ENCODE assay signal across 6 cellular contexts in genomic region chr1:191511480-191511879, GRCh38.
A peak's percentile ranks its signal among the peaks of the same experiment; 100 is the strongest.
DNase-seq lines count a peak whose midpoint lies in the region; ATAC-seq, FAIRE-seq and TF ChIP-seq lines count a peak whose summit lies in the region.
"Not testable (repeated sequence)": the region's sequence is repeated elsewhere in the genome, so short reads cannot be mapped to it uniquely, and the experiment has no call there.

No MANE protein-coding gene starts in this region.

- not testable (repeated sequence) for H3K4me3 ChIP-seq in MM.1S (ENCODE audit: low read length); GM12878

- peak; percentile 56 for ATAC-seq in GM18517 (IDR thresholded peaks at IDR 0.05; ENCODE audit: unreplicated experiment)
- ATAC-seq in GM18870 (IDR thresholded peaks at IDR 0.05; ENCODE audit: unreplicated experiment) = peak; percentile 56
- peak; percentile 41 for ATAC-seq in GM19463 (IDR thresholded peaks at IDR 0.05; ENCODE audit: unreplicated experiment)
- peak; percentile 44 for ATAC-seq in HG03060 (IDR thresholded peaks at IDR 0.05; ENCODE audit: low read depth, unreplicated experiment)
- ATAC-seq in GM12878 = peak; percentile 68

- H3K4me2 ChIP-seq in MM.1S (ENCODE audit: low read depth, low read length) = peak overlapping the region; percentile 18
- not testable (repeated sequence) for H3K4me2 ChIP-seq in GM12878 (ENCODE audit: control insufficient read depth, insufficient read depth)

- not testable (repeated sequence) for H3K36me3 ChIP-seq in MM.1S (replicated peaks; ENCODE audit: insufficient read depth, low read length); GM12878 (ENCODE audit: control insufficient read depth in 2 of 2, insufficient read depth in 2 of 2, low read length in 1 of 2)

- in situ Hi-C loops in GM12878 (cut with MboI) = not testable (repeated sequence)

- SMC1A ChIA-PET in GM12878 (lab: Charles Lee; ENCODE audit: uncharacterized antibody, unreplicated experiment) = not testable (repeated sequence)

- not testable (repeated sequence) for H3F3A ChIP-seq in MM.1S (ENCODE audit: insufficient read depth, low read length)

- POLR2A ChIA-PET in GM12878 (lab: Charles Lee) = not testable (repeated sequence)

- BruUV-seq in GM12878 (replicated peaks; lab: Mats Ljungman, UMichigan) = not testable (repeated sequence)

- intact Hi-C loops in GM12878 (cut with micrococcal nuclease; ENCODE audit: unreplicated experiment) = not testable (repeated sequence)

- TF ChIP-seq EP300 in GM12878 (IDR thresholded peaks at IDR 0.05; ENCODE audit: borderline replicate concordance in 1 of 2, control insufficient read depth in 1 of 2, low read depth in 2 of 2, low read length in 2 of 2) = not testable (repeated sequence)

- FAIRE-seq in GM12878 (lab: Jason Lieb, UNC) = not testable (repeated sequence)

- WGBS in GM12878 (ENCODE audit: insufficient coverage, insufficient replicate concordance, low lambda C conversion rate, missing lambda C conversion rate) = 9% methylated on average over 2 of the region's 3 CpGs

- H4K20me1 ChIP-seq in MM.1S (ENCODE audit: insufficient read depth, low read length); GM12878 (ENCODE audit: control insufficient read depth, insufficient read depth): not testable (repeated sequence)

- H3K9me3 ChIP-seq in MM.1S (replicated peaks; ENCODE audit: insufficient read depth, low read length); GM12878 (replicated peaks; ENCODE audit: control insufficient read depth, insufficient read depth, low read length): not testable (repeated sequence)

- RAD21 ChIA-PET in GM12878 (lab: Charles Lee; ENCODE audit: unreplicated experiment) = not testable (repeated sequence)

- CTCF ChIA-PET in GM12878 (lab: Yijun Ruan, JAX) = not testable (repeated sequence)

- H3K27me3 ChIP-seq in MM.1S (replicated peaks; ENCODE audit: insufficient read depth, low read length); GM12878 (replicated peaks in 1 of 2; ENCODE audit: control insufficient read depth in 2 of 2, insufficient read depth in 2 of 2, low read length in 1 of 2): not testable (repeated sequence)

- H3K27ac ChIP-seq in MM.1S (ENCODE audit: low read length) = peak overlapping the region; percentile 42; the same call in 1 of the 2 replicates
- not testable (repeated sequence) for H3K27ac ChIP-seq in GM12878 (ENCODE audit: control insufficient read depth, insufficient read depth)

- H2AFZ ChIP-seq in MM.1S (ENCODE audit: low read length); GM12878 (ENCODE audit: control insufficient read depth, low read depth, low read length): not testable (repeated sequence)

- TF ChIP-seq RAD21 in GM12878 (IDR thresholded peaks at IDR 0.05; ENCODE audit: insufficient read depth, low read depth, low read length) = not testable (repeated sequence)

- peak; percentile 83 for DNase-seq in MM.1S
- DNase-seq in GM12878 (ENCODE audit: low read depth, low spot score) = not testable (repeated sequence)

- not testable (repeated sequence) for H3K79me2 ChIP-seq in MM.1S (ENCODE audit: low read length); GM12878 (ENCODE audit: control insufficient read depth, insufficient read depth, low read length)

- TF ChIP-seq CTCF in MM.1S (IDR thresholded peaks at IDR 0.05; ENCODE audit: low read length); GM12878 (IDR thresholded peaks at IDR 0.05 in 2 of 3, conservative IDR thresholded peaks at IDR 0.05 in 1 of 3; ENCODE audit: control insufficient read depth in 2 of 3, extremely low read depth in 1 of 3, insufficient read depth in 1 of 3, low read depth in 3 of 3, low read length in 3 of 3): not testable (repeated sequence)

- not testable (repeated sequence) for H3K9me2 ChIP-seq in MM.1S (replicated peaks; ENCODE audit: insufficient read depth, low read length)

- peaks cover 13% of the 10 kb centered on the region for H3K4me1 ChIP-seq in MM.1S (ENCODE audit: low read length)
- H3K4me1 ChIP-seq in GM12878 (ENCODE audit: control insufficient read depth, insufficient read depth, low read length) = not testable (repeated sequence)

- H3K9ac ChIP-seq in MM.1S (ENCODE audit: low read length); GM12878 (ENCODE audit: control insufficient read depth, insufficient read depth, low read length): not testable (repeated sequence)

- TF ChIP-seq POLR2A in GM12878 (IDR thresholded peaks at IDR 0.05; ENCODE audit: low read depth, low read length) = not testable (repeated sequence)
